2 cellular contexts compared by ENCODE assay signal in the genomic region with DNA sequence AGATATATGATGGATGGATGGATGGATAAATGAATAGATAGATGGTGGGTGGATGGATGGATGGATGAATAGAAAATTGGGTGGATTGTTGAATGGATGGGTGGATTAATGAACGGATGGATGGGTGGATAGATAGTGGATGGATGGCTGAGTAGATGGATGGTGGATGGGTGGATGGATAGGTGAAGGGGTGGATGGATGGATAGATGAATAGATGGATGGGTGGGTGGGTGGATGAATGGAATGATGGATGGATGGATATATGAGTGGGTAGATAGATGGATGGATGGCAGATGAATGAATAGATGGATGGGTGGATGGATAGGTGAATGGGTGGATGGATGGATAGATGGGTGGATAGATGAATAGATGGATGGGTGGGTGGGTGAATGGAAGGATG.
TF ChIP-seq lines count a peak whose summit lies in the region.

No MANE protein-coding gene starts in this region.

TF ChIP-seq in IMR-90, 13 proteins besides CTCF, POLR2A, EP300 and RAD21:
- no peak for TF ChIP-seq MAZ (IDR thresholded peaks at IDR 0.05; ENCODE audit: borderline replicate concordance, low read depth, low read length)
- TF ChIP-seq CHD1 (IDR thresholded peaks at IDR 0.05; ENCODE audit: low read depth, low read length) = no peak
- no peak for TF ChIP-seq CEBPB (IDR thresholded peaks at IDR 0.05; ENCODE audit: low read depth, low read length)
- no peak for TF ChIP-seq RFX5 (IDR thresholded peaks at IDR 0.05; ENCODE audit: low read depth, low read length)
- no peak for TF ChIP-seq NFE2L2 (IDR thresholded peaks at IDR 0.05; ENCODE audit: low read depth, low read length)
- TF ChIP-seq, protein P1, sequence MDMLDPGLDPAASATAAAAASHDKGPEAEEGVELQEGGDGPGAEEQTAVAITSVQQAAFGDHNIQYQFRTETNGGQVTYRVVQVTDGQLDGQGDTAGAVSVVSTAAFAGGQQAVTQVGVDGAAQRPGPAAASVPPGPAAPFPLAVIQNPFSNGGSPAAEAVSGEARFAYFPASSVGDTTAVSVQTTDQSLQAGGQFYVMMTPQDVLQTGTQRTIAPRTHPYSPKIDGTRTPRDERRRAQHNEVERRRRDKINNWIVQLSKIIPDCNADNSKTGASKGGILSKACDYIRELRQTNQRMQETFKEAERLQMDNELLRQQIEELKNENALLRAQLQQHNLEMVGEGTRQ (IDR thresholded peaks at IDR 0.05; ENCODE audit: low read depth, low read length) = no peak
- no peak for TF ChIP-seq BHLHE40 (IDR thresholded peaks at IDR 0.05; ENCODE audit: low read depth, low read length)

TF ChIP-seq in K562, 482 proteins besides CTCF, POLR2A, EP300 and RAD21:
- TF ChIP-seq ILK (tag; IDR thresholded peaks at IDR 0.05; ENCODE audit: borderline replicate concordance, low read depth) = no peak
- no peak for TF ChIP-seq HDAC1 (IDR thresholded peaks at IDR 0.05)
- TF ChIP-seq, protein P2, sequence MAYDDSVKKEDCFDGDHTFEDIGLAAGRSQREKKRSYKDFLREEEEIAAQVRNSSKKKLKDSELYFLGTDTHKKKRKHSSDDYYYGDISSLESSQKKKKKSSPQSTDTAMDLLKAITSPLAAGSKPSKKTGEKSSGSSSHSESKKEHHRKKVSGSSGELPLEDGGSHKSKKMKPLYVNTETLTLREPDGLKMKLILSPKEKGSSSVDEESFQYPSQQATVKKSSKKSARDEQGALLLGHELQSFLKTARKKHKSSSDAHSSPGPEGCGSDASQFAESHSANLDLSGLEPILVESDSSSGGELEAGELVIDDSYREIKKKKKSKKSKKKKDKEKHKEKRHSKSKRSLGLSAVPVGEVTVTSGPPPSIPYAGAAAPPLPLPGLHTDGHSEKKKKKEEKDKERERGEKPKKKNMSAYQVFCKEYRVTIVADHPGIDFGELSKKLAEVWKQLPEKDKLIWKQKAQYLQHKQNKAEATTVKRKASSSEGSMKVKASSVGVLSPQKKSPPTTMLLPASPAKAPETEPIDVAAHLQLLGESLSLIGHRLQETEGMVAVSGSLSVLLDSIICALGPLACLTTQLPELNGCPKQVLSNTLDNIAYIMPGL (CRISPR knock-in tag; IDR thresholded peaks at IDR 0.05) = no peak
- no peak for TF ChIP-seq ARNT (IDR thresholded peaks at IDR 0.05)
- TF ChIP-seq, protein P3, sequence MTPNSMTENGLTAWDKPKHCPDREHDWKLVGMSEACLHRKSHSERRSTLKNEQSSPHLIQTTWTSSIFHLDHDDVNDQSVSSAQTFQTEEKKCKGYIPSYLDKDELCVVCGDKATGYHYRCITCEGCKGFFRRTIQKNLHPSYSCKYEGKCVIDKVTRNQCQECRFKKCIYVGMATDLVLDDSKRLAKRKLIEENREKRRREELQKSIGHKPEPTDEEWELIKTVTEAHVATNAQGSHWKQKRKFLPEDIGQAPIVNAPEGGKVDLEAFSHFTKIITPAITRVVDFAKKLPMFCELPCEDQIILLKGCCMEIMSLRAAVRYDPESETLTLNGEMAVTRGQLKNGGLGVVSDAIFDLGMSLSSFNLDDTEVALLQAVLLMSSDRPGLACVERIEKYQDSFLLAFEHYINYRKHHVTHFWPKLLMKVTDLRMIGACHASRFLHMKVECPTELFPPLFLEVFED (CRISPR knock-in tag; conservative IDR thresholded peaks at IDR 0.05) = peak; percentile 56; the same call in 1 of the 2 replicates
- 0 out of 2 replicates have a peak, but pooled peaks have one; percentile 17 for TF ChIP-seq PHB2 (IDR thresholded peaks at IDR 0.05; ENCODE audit: low read depth)
- TF ChIP-seq ZNF217 (CRISPR knock-in tag; IDR thresholded peaks at IDR 0.05) = no peak
- TF ChIP-seq PCBP2 (IDR thresholded peaks at IDR 0.05; ENCODE audit: low read depth, low read length, poor library complexity, severe bottlenecking) = no peak
- TF ChIP-seq ZNF79 (CRISPR knock-in tag; IDR thresholded peaks at IDR 0.05; ENCODE audit: low read depth) = no peak
- TF ChIP-seq CBFA2T2 (conservative IDR thresholded peaks at IDR 0.05) = no peak
- TF ChIP-seq FOXJ3 (CRISPR knock-in tag; IDR thresholded peaks at IDR 0.05) = no peak
- no peak for TF ChIP-seq ETV5 (CRISPR knock-in tag; IDR thresholded peaks at IDR 0.05; ENCODE audit: low read depth)
- no peak for TF ChIP-seq HDAC3 (IDR thresholded peaks at IDR 0.05; ENCODE audit: borderline replicate concordance, partially characterized antibody)
- TF ChIP-seq, protein P4, sequence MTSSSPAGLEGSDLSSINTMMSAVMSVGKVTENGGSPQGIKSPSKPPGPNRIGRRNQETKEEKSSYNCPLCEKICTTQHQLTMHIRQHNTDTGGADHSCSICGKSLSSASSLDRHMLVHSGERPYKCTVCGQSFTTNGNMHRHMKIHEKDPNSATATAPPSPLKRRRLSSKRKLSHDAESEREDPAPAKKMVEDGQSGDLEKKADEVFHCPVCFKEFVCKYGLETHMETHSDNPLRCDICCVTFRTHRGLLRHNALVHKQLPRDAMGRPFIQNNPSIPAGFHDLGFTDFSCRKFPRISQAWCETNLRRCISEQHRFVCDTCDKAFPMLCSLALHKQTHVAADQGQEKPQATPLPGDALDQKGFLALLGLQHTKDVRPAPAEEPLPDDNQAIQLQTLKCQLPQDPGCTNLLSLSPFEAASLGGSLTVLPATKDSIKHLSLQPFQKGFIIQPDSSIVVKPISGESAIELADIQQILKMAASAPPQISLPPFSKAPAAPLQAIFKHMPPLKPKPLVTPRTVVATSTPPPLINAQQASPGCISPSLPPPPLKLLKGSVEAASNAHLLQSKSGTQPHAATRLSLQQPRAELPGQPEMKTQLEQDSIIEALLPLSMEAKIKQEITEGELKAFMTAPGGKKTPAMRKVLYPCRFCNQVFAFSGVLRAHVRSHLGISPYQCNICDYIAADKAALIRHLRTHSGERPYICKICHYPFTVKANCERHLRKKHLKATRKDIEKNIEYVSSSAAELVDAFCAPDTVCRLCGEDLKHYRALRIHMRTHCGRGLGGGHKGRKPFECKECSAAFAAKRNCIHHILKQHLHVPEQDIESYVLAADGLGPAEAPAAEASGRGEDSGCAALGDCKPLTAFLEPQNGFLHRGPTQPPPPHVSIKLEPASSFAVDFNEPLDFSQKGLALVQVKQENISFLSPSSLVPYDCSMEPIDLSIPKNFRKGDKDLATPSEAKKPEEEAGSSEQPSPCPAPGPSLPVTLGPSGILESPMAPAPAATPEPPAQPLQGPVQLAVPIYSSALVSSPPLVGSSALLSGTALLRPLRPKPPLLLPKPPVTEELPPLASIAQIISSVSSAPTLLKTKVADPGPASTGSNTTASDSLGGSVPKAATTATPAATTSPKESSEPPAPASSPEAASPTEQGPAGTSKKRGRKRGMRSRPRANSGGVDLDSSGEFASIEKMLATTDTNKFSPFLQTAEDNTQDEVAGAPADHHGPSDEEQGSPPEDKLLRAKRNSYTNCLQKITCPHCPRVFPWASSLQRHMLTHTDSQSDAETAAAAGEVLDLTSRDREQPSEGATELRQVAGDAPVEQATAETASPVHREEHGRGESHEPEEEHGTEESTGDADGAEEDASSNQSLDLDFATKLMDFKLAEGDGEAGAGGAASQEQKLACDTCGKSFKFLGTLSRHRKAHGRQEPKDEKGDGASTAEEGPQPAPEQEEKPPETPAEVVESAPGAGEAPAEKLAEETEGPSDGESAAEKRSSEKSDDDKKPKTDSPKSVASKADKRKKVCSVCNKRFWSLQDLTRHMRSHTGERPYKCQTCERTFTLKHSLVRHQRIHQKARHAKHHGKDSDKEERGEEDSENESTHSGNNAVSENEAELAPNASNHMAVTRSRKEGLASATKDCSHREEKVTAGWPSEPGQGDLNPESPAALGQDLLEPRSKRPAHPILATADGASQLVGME (CRISPR knock-in tag; IDR thresholded peaks at IDR 0.05) = no peak
- 0 out of 2 replicates have a peak, but pooled peaks have one; percentile 49 for TF ChIP-seq YBX1 (IDR thresholded peaks at IDR 0.05)
- TF ChIP-seq CBX5 (IDR thresholded peaks at IDR 0.05; ENCODE audit: borderline replicate concordance, low read depth) = no peak
- no peak for TF ChIP-seq EWSR1 (IDR thresholded peaks at IDR 0.05; ENCODE audit: borderline replicate concordance, low read depth, partially characterized antibody)
